ENCODE assay signal across 14 cellular contexts in the genomic region with DNA sequence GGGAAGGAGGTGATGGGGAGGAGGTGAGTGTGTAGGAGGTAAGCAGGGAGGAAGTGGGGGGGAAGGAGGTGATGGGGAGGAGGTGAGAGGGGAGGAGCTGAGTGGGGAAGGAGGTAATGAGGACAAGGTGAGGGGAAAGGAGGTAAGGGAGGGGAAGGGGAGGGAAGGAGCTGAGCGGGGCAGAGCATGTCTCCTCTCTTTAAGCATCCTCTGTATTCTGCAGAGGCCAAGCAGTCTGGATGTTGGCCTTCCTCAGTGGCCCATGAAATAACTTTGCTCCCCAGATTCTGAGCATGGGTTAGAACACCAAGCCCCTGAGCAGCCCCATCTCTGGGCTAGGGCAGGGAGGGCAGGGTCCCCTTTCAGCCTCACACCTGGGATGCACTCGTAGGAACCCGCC.
DNase-seq lines count a peak whose midpoint lies in the region; ATAC-seq and TF ChIP-seq lines count a peak whose summit lies in the region.
"Had no signal": no experiment of that assay in that cellular context is flagged by ENCODE, and none has a peak within 500 bp of the region (broad histone marks: within the 10 kb centered on the region; RNA-seq: fewer than 3 reads in every experiment).

No MANE protein-coding gene starts in this region.

- H3K36me3 Mint-ChIP-seq in effector memory CD8-positive, alpha-beta T cell (ENCODE audit: insufficient read depth): peaks cover 3% of the 10 kb centered on the region
- H3K36me3 Mint-ChIP-seq in activated T-cell treated with anti-CD3 and anti-CD28 coated beads, Interleukin-2, amount 50 U/mL, for 24 hours (ENCODE audit: low read depth): no peaks in the 10 kb centered on the region

- peaks cover 6% of the 10 kb centered on the region; the same call in 1 of the 2 replicates for H3K27me3 ChIP-seq in Panc1 (ENCODE audit: control insufficient read depth, insufficient read depth, low read length)

- CTCF ChIA-PET in Panc1 (lab: Charles Lee): no interaction called here

- no peak for TF ChIP-seq CTCF in Panc1 (IDR thresholded peaks at IDR 0.05)

- peak overlapping the region; percentile 78 to 83 for H3K27ac Mint-ChIP-seq in effector memory CD8-positive, alpha-beta T cell
- no peak overlapping the region for H3K27ac Mint-ChIP-seq in activated T-cell treated with anti-CD3 and anti-CD28 coated beads, Interleukin-2, amount 50 U/mL, for 24 hours
- H3K27ac Mint-ChIP-seq: B cell, GM23338 had no signal

- no peaks in the 10 kb centered on the region for H3K4me1 ChIP-seq in Panc1 (ENCODE audit: control insufficient read depth, insufficient read depth, low read length)

- no peak overlapping the region for H3K4me3 ChIP-seq in Panc1 (ENCODE audit: low read depth in 2 of 2, low read length in 2 of 2)
- H3K4me3 ChIP-seq: GM23338, PC-9 had no signal

- intact Hi-C loops in Panc1 (cut with micrococcal nuclease; ENCODE audit: unreplicated experiment): no loop called here

- ATAC-seq in Panc1 (0 out of 2 replicates have a peak, but pooled peaks have one; percentile 26), HG02571 (IDR thresholded peaks at IDR 0.05; ENCODE audit: unreplicated experiment) (no peak)
- peak; percentile 62 for ATAC-seq in effector memory CD8-positive, alpha-beta T cell (replicated peaks)
- ATAC-seq: Right ventricle myocardium inferior had no signal

- peak in 4 of 6 experiments; percentile 20 to 37 (median 29) for DNase-seq in stimulated activated naive CD4-positive, alpha-beta T cell (lab: John Stamatoyannopoulos, UW)
- no peak for DNase-seq in stimulated activated naive CD4-positive, alpha-beta T cell treated with Interleukin-2 at 50 U/mL for 16 hours (lab: John Stamatoyannopoulos, UW)
- DNase-seq in Panc1 (ENCODE audit: low read depth, low spot score): no peak
- DNase-seq in effector memory CD8-positive, alpha-beta T cell: no peak
- no peak for DNase-seq in cerebellar nuclear complex (lab: John Stamatoyannopoulos, UW)
- no peak for DNase-seq in activated T-cell treated with anti-CD3 and anti-CD28 coated beads, Interleukin-2, amount 50 U/mL, for 24 hours
- DNase-seq: EL, NCI-H1048, NCI-H69, PC-9 had no signal

- POLR2A ChIA-PET in Panc1 (lab: Charles Lee): no interaction called here

- H3K27me3 Mint-ChIP-seq in effector memory CD8-positive, alpha-beta T cell: peaks cover 15 to 18% of the 10 kb centered on the region in 2 donors
- H3K27me3 Mint-ChIP-seq in activated T-cell treated with anti-CD3 and anti-CD28 coated beads, Interleukin-2, amount 50 U/mL, for 24 hours: no peaks in the 10 kb centered on the region

- H3K4me1 Mint-ChIP-seq in effector memory CD8-positive, alpha-beta T cell (ENCODE audit: low read depth in 2 of 2): peaks cover 0 to 4% of the 10 kb centered on the region in 2 donors
- H3K4me1 Mint-ChIP-seq in activated T-cell treated with anti-CD3 and anti-CD28 coated beads, Interleukin-2, amount 50 U/mL, for 24 hours (ENCODE audit: low read depth): peaks cover 9% of the 10 kb centered on the region
- H3K4me1 Mint-ChIP-seq: B cell had no signal

- no peaks in the 10 kb centered on the region for H3K9me3 ChIP-seq in Panc1 (ENCODE audit: control insufficient read depth, insufficient read depth, low read depth, low read length)

- no peaks in the 10 kb centered on the region for H3K9me3 Mint-ChIP-seq in effector memory CD8-positive, alpha-beta T cell
- H3K9me3 Mint-ChIP-seq in activated T-cell treated with anti-CD3 and anti-CD28 coated beads, Interleukin-2, amount 50 U/mL, for 24 hours: no peaks in the 10 kb centered on the region
- H3K9me3 Mint-ChIP-seq: GM23338 had no signal

- H3K4me3 Mint-ChIP-seq in effector memory CD8-positive, alpha-beta T cell: no peak overlapping the region
- H3K4me3 Mint-ChIP-seq in activated T-cell treated with anti-CD3 and anti-CD28 coated beads, Interleukin-2, amount 50 U/mL, for 24 hours: no peak overlapping the region
- H3K4me3 Mint-ChIP-seq: B cell, GM23338 had no signal

- in situ Hi-C loops in Panc1 (cut with HindIII; ENCODE audit: low pct_unique_long_range_greater_than_20kb, low sequenced_read_pairs): no loop called here

- H3K36me3 ChIP-seq in Panc1 (ENCODE audit: control insufficient read depth, insufficient read depth, low read length): no peaks in the 10 kb centered on the region

- no TSS peak for BruUV-seq in Panc1 (replicated peaks; lab: Mats Ljungman, UMichigan)

- H3K27ac ChIP-seq in Panc1 (ENCODE audit: low read length): no peak overlapping the region
- H3K27ac ChIP-seq: PC-9 had no signal

Comparison
In these comparisons a context has a peak if more than half of its experiments do, and no peak if none do; other contexts are left out.
1. DNase-seq: peak in stimulated activated naive CD4-positive, alpha-beta T cell (4 of 6); none in stimulated activated naive CD4-positive, alpha-beta T cell treated with Interleukin-2 at 50 U/mL for 16 hours (single experiment), Panc1 (single experiment), effector memory CD8-positive, alpha-beta T cell (0 of 3), cerebellar nuclear complex (0 of 2) and activated T-cell treated with anti-CD3 and anti-CD28 coated beads, Interleukin-2, amount 50 U/mL, for 24 hours (single experiment).